ENCODE assay signal across 9 cellular contexts in genomic region chr16:20903116-20903888, GRCh38. TPM values are rescaled to one million over a fixed set of nuclear protein-coding genes. Genes with fewer than 3 reads are reported as not detected.
DNase-seq lines count a peak whose midpoint lies in the region; ATAC-seq and TF ChIP-seq lines count a peak whose summit lies in the region.
"Had no signal": no experiment of that assay in that cellular context is flagged by ENCODE, and none has a peak within 500 bp of the region (broad histone marks: within the 10 kb centered on the region; RNA-seq: fewer than 3 reads in every experiment).

No MANE protein-coding gene starts in this region.

- no peaks in the 10 kb centered on the region; the same call in 1 of the 2 replicates for H3K36me3 ChIP-seq in RWPE2 (ENCODE audit: low read depth)

- no peak for DNase-seq in T-helper 1 cell
- DNase-seq in RWPE2 (ENCODE audit: low spot score): no peak
- peak; percentile 64 for DNase-seq in fibroblast of villous mesenchyme (ENCODE audit: low read depth)
- DNase-seq in stimulated activated naive CD8-positive, alpha-beta T cell treated with anti-CD3 and anti-CD28 coated beads, Interleukin-15, amount 100 ng/mL, for 72 hours: no peak
- DNase-seq in T1000 (lab: John Stamatoyannopoulos, UW): no peak
- no peak for DNase-seq in stimulated activated CD4-positive, alpha-beta T cell treated with anti-CD3 and anti-CD28 coated beads, Interleukin-4, amount 100 ng/mL, for 24 hours
- DNase-seq: NCI-H1417 had no signal

- ATAC-seq in RWPE2 (ENCODE audit: low read depth) (no peak), GM19035 (IDR thresholded peaks at IDR 0.05; ENCODE audit: unreplicated experiment) (no peak)
- ATAC-seq in stimulated activated naive CD8-positive, alpha-beta T cell treated with anti-CD3 and anti-CD28 coated beads, Interleukin-15, amount 100 ng/mL, for 72 hours: no peak

- peak overlapping the region; percentile 53 for H3K27ac Mint-ChIP-seq in T-helper 1 cell treated with Interleukin-12 subunit alpha and Interleukin-12 subunit beta and Interleukin-4 antibody, amounts not matched to agents 30 μg/mL and 1 μg/mL, for 36 hours
- peak overlapping the region in 1 of 2 donors; percentile 81 for H3K27ac Mint-ChIP-seq in stimulated activated naive CD8-positive, alpha-beta T cell treated with anti-CD3 and anti-CD28 coated beads, Interleukin-15, amount 100 ng/mL, for 72 hours

- H3K4me1 Mint-ChIP-seq in T-helper 1 cell treated with Interleukin-12 subunit alpha and Interleukin-12 subunit beta and Interleukin-4 antibody, amounts not matched to agents 30 μg/mL and 1 μg/mL, for 36 hours (ENCODE audit: low read depth): peaks cover 60% of the 10 kb centered on the region
- peaks cover 75% of the 10 kb centered on the region for H3K4me1 Mint-ChIP-seq in stimulated activated naive CD8-positive, alpha-beta T cell treated with anti-CD3 and anti-CD28 coated beads, Interleukin-15, amount 100 ng/mL, for 72 hours

- H3K9me3 Mint-ChIP-seq in T-helper 1 cell treated with Interleukin-12 subunit alpha and Interleukin-12 subunit beta and Interleukin-4 antibody, amounts not matched to agents 30 μg/mL and 1 μg/mL, for 36 hours: no peaks in the 10 kb centered on the region
- no peaks in the 10 kb centered on the region for H3K9me3 Mint-ChIP-seq in stimulated activated naive CD8-positive, alpha-beta T cell treated with anti-CD3 and anti-CD28 coated beads, Interleukin-15, amount 100 ng/mL, for 72 hours

- TF ChIP-seq CTCF in RWPE2 (IDR thresholded peaks at IDR 0.05; ENCODE audit: poor library complexity, severe bottlenecking) (no peak), fibroblast of villous mesenchyme (IDR thresholded peaks at IDR 0.05; ENCODE audit: insufficient read depth, low read depth, low read length) (no peak)

- H3K27me3 ChIP-seq in RWPE2 (ENCODE audit: insufficient read depth, poor library complexity, severe bottlenecking): no peaks in the 10 kb centered on the region

- peaks cover 50% of the 10 kb centered on the region for H3K4me1 ChIP-seq in RWPE2 (ENCODE audit: insufficient read depth, poor library complexity, severe bottlenecking)

- peaks cover 33% of the 10 kb centered on the region for H3K36me3 Mint-ChIP-seq in T-helper 1 cell treated with Interleukin-12 subunit alpha and Interleukin-12 subunit beta and Interleukin-4 antibody, amounts not matched to agents 30 μg/mL and 1 μg/mL, for 36 hours (ENCODE audit: low read depth)

- H3K9me3 ChIP-seq in RWPE2 (ENCODE audit: severe bottlenecking): no peaks in the 10 kb centered on the region

- H3K4me3 Mint-ChIP-seq in T-helper 1 cell treated with Interleukin-12 subunit alpha and Interleukin-12 subunit beta and Interleukin-4 antibody, amounts not matched to agents 30 μg/mL and 1 μg/mL, for 36 hours: peak overlapping the region; percentile 43
- H3K4me3 Mint-ChIP-seq in stimulated activated naive CD8-positive, alpha-beta T cell treated with anti-CD3 and anti-CD28 coated beads, Interleukin-15, amount 100 ng/mL, for 72 hours: peak overlapping the region; percentile 50 to 71

- no peak overlapping the region for H3K4me3 ChIP-seq in RWPE2 (ENCODE audit: severe bottlenecking)
- H3K4me3 ChIP-seq in fibroblast of villous mesenchyme (ENCODE audit: low read depth, low read length): no peak overlapping the region

- peak overlapping the region; percentile 94 for H3K27ac ChIP-seq in RWPE2 (ENCODE audit: poor library complexity, severe bottlenecking)

- H3K27me3 Mint-ChIP-seq in T-helper 1 cell treated with Interleukin-12 subunit alpha and Interleukin-12 subunit beta and Interleukin-4 antibody, amounts not matched to agents 30 μg/mL and 1 μg/mL, for 36 hours (ENCODE audit: low read depth): no peaks in the 10 kb centered on the region
- H3K27me3 Mint-ChIP-seq in stimulated activated naive CD8-positive, alpha-beta T cell treated with anti-CD3 and anti-CD28 coated beads, Interleukin-15, amount 100 ng/mL, for 72 hours: no peaks in the 10 kb centered on the region

RNA-seq across cellular contexts. Expression of gene LYRM1, which starts 2.7 kb away (rescaled TPM):
- total RNA-seq in fibroblast of villous mesenchyme: 28.0 and 59.2 TPM in 2 replicates

RNA-seq across cellular contexts. Expression of gene DCUN1D3, which starts 3.1 kb away (rescaled TPM):
- 24.5 and 52.2 TPM in 2 replicates for total RNA-seq in fibroblast of villous mesenchyme
